In genomic region chr5:122022966-122023365, GRCh38 we compare ENCODE assay signal across 15 cellular contexts.
DNase-seq lines count a peak whose midpoint lies in the region; ATAC-seq and TF ChIP-seq lines count a peak whose summit lies in the region.
"Had no signal": no experiment of that assay in that cellular context is flagged by ENCODE, and none has a peak within 500 bp of the region (broad histone marks: within the 10 kb centered on the region; RNA-seq: fewer than 3 reads in every experiment).

No MANE protein-coding gene starts in this region.

- no peak overlapping the region for H3K4me3 Mint-ChIP-seq in stimulated activated memory B cell treated with anti-CD40 and anti-IgM and Interleukin-4, amounts not matched to agents 10 μg/mL and 1 μg/mL and 100 μg/mL, for 72 hours

- no peaks in the 10 kb centered on the region for H3K9me3 Mint-ChIP-seq in stimulated activated memory B cell treated with anti-CD40 and anti-IgM and Interleukin-4, amounts not matched to agents 10 μg/mL and 1 μg/mL and 100 μg/mL, for 72 hours

- DNase-seq in SIG-M5 treated with dmso at 0.1 percent for 504 hours (lab: John Stamatoyannopoulos, UW; ENCODE audit: unreplicated experiment) (peak; percentile 59), SIG-M5 (lab: John Stamatoyannopoulos, UW) (no peak), NB4 (ENCODE audit: low read depth) (peak; percentile 45), activated T-cell treated with anti-CD3 and anti-CD28 coated beads for 4 hours (no peak), SW480 (ENCODE audit: low spot score) (no peak)
- DNase-seq: cerebellar nuclear complex, kidney, mesendoderm, NCI-H2029, stomach had no signal

- no peak for TF ChIP-seq CTCF in NB4 (IDR thresholded peaks at IDR 0.05; ENCODE audit: low read depth, low read length)

- TF ChIP-seq POLR2A in NB4 (IDR thresholded peaks at IDR 0.05; ENCODE audit: extremely low read depth, insufficient read length), result no peak

- H3K4me3 ChIP-seq in NB4 (ENCODE audit: low read depth, low read length), result no peak overlapping the region
- H3K4me3 ChIP-seq: HAP-1, stomach had no signal

- peak; percentile 83 for ATAC-seq in HG03135 (IDR thresholded peaks at IDR 0.05; ENCODE audit: unreplicated experiment)
- ATAC-seq in stimulated activated memory B cell treated with anti-CD40 and anti-IgM and Interleukin-4, amounts not matched to agents 10 μg/mL and 1 μg/mL and 100 μg/mL, for 72 hours, result peak; percentile 8
- no peak for ATAC-seq in GM19455 (IDR thresholded peaks at IDR 0.05; ENCODE audit: unreplicated experiment)
- ATAC-seq: Panc1 had no signal

- H3K27ac Mint-ChIP-seq in stimulated activated memory B cell treated with anti-CD40 and anti-IgM and Interleukin-4, amounts not matched to agents 10 μg/mL and 1 μg/mL and 100 μg/mL, for 72 hours, result peak overlapping the region; percentile 2

- H3K36me3 Mint-ChIP-seq in stimulated activated memory B cell treated with anti-CD40 and anti-IgM and Interleukin-4, amounts not matched to agents 10 μg/mL and 1 μg/mL and 100 μg/mL, for 72 hours, result peaks cover 51% of the 10 kb centered on the region

- no peaks in the 10 kb centered on the region for H3K27me3 Mint-ChIP-seq in stimulated activated memory B cell treated with anti-CD40 and anti-IgM and Interleukin-4, amounts not matched to agents 10 μg/mL and 1 μg/mL and 100 μg/mL, for 72 hours

- H3K4me1 Mint-ChIP-seq in stimulated activated memory B cell treated with anti-CD40 and anti-IgM and Interleukin-4, amounts not matched to agents 10 μg/mL and 1 μg/mL and 100 μg/mL, for 72 hours, result peaks cover 12% of the 10 kb centered on the region

Comparison
In these comparisons a context has a peak if more than half of its experiments do, and no peak if none do; other contexts are left out.
1. DNase-seq: peak in SIG-M5 treated with dmso at 0.1 percent for 504 hours (single experiment) and NB4 (single experiment); none in SIG-M5 (single experiment), activated T-cell treated with anti-CD3 and anti-CD28 coated beads for 4 hours (single experiment) and SW480 (single experiment).